In the genomic region with DNA sequence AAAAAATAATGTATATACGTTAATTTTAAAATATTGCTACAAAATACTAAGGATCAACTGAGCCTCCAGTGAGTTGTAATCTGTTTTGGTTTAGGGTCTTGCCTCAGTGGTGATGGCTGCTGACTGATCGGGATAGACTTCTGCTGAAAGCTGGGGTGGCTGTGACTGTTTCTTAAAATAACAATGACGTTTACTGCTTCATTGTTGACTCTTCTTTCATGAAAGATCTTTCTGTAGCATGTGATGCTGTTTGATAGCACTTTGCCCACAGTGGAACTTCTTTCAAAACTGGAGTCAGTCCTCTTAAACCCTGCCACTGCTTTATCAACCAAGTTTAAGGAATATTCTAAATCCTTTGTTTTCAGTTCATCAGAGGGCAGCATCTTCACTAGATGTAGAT, we compare ENCODE assay signal across 29 cellular contexts.
"Had no signal": no experiment of that assay in that cellular context is flagged by ENCODE, and none has a peak within 500 bp of the region (broad histone marks: within the 10 kb centered on the region; RNA-seq: fewer than 3 reads in every experiment).

No MANE protein-coding gene starts in this region.

- H3K4me1 ChIP-seq: body of pancreas, parathyroid adenoma, spleen, suprapubic skin, tibial artery had no signal

- H3K9me3 Mint-ChIP-seq: neural crest cell; T-helper 2 cell treated with Interferon-gamma antibody and Interleukin-4, amounts not matched to agents 5 μg/mL and 100 μg/mL, for 36 hours had no signal

- ATAC-seq: body of pancreas; naive thymus-derived CD8-positive, alpha-beta T cell had no signal

- H3K27me3 ChIP-seq: body of pancreas, cardiac muscle cell, dorsolateral prefrontal cortex, gastrocnemius medialis, spleen, suprapubic skin, tibial artery had no signal

- H3K27ac Mint-ChIP-seq: activated naive CD8-positive, alpha-beta T cell; mesothelial cell of epicardium; naive thymus-derived CD8-positive, alpha-beta T cell; T-helper 2 cell treated with Interferon-gamma antibody and Interleukin-4, amounts not matched to agents 5 μg/mL and 100 μg/mL, for 36 hours had no signal

- H3K79me2 ChIP-seq: parathyroid adenoma had no signal

- H3K4me1 Mint-ChIP-seq: mesothelial cell of epicardium had no signal

- DNase-seq: activated CD4-positive, alpha-beta T cell treated with anti-CD3 and anti-CD28 coated beads for 4 hours; activated CD4-positive, alpha-beta T cell treated with anti-CD3 and anti-CD28 coated beads, Interleukin-2, amount 50 U/mL, for 4 hours; activated CD8-positive, alpha-beta memory T cell treated with anti-CD3 and anti-CD28 coated beads for 24 hours; activated effector memory CD4-positive, alpha-beta T cell treated with Interleukin-2 at 50 U/mL for 16 hours; activated naive CD4-positive, alpha-beta T cell treated with Interleukin-2 at 50 U/mL for 16 hours; anterior cingulate cortex; body of pancreas; dorsolateral prefrontal cortex; effector memory CD4-positive, alpha-beta T cell; gastrocnemius medialis; head of caudate nucleus; islet precursor cell; left cardiac atrium; naive thymus-derived CD8-positive, alpha-beta T cell; nucleus accumbens; right cardiac atrium; spleen; stimulated activated naive CD4-positive, alpha-beta T cell; T-helper 1 cell; tibial artery had no signal

- H3K9ac ChIP-seq: parathyroid adenoma had no signal

- H3K4me3 Mint-ChIP-seq: activated naive CD8-positive, alpha-beta T cell; mesothelial cell of epicardium; naive thymus-derived CD8-positive, alpha-beta T cell; neural crest cell; T-helper 2 cell treated with Interferon-gamma antibody and Interleukin-4, amounts not matched to agents 5 μg/mL and 100 μg/mL, for 36 hours had no signal

- H3K27me3 Mint-ChIP-seq: activated naive CD8-positive, alpha-beta T cell; naive thymus-derived CD8-positive, alpha-beta T cell had no signal

- H3K36me3 ChIP-seq: cardiac muscle cell, gastrocnemius medialis, spleen, suprapubic skin, tibial artery had no signal

- H3K4me3 ChIP-seq: body of pancreas, cardiac muscle cell, coronary artery, dorsolateral prefrontal cortex, gastrocnemius medialis, spleen, suprapubic skin, tibial artery had no signal

- H2AFZ ChIP-seq: parathyroid adenoma had no signal

- H3K27ac ChIP-seq: body of pancreas, cardiac muscle cell, coronary artery, gastrocnemius medialis, parathyroid adenoma, spleen, suprapubic skin, tibial artery, VCaP had no signal

- H3K9me3 ChIP-seq: body of pancreas, gastrocnemius medialis, spleen, suprapubic skin, tibial artery had no signal
